In genomic region chr17:78924481-78925151, GRCh38 we compare ENCODE assay signal across 8 cellular contexts. TPM values are rescaled to one million over a fixed set of nuclear protein-coding genes. Genes with fewer than 3 reads are reported as not detected.
A peak's percentile ranks its signal among the peaks of the same experiment; 100 is the strongest.
DNase-seq lines count a peak whose midpoint lies in the region; ATAC-seq and TF ChIP-seq lines count a peak whose summit lies in the region.

No MANE protein-coding gene starts in this region.

- H3K4me1 ChIP-seq in HUES48 (ENCODE audit: control insufficient read depth, insufficient read depth, low read length) (peaks cover 11% of the 10 kb centered on the region), thoracic aorta (ENCODE audit: control insufficient read depth in 1 of 2, low read depth in 2 of 2) (peaks cover 30 to 62% of the 10 kb centered on the region in 2 donors), Karpas-422 (ENCODE audit: low read length) (no peaks in the 10 kb centered on the region)

- H3K9me2 ChIP-seq in Karpas-422 (replicated peaks; ENCODE audit: insufficient read depth, low read length) = no peaks in the 10 kb centered on the region

- DNase-seq in ACHN = peak; percentile 43
- no peak for DNase-seq in astrocyte of the spinal cord (ENCODE audit: low read depth, low spot score)
- peak; percentile 20 for DNase-seq in kidney tubule cell (ENCODE audit: low spot score)
- no peak for DNase-seq in thoracic aorta (ENCODE audit: low spot score)
- no peak for DNase-seq in Karpas-422

- in situ Hi-C loops in ACHN (cut with HindIII; ENCODE audit: low pct_ligation_motif_present, low pct_unique_long_range_greater_than_20kb, low sequenced_read_pairs) (no loop called here), astrocyte of the spinal cord (cut with HindIII; ENCODE audit: low sequenced_read_pairs) (no loop called here)

- no peak for TF ChIP-seq CTCF in astrocyte of the spinal cord (IDR thresholded peaks at IDR 0.05; ENCODE audit: low read depth, low read length)
- TF ChIP-seq CTCF in thoracic aorta (IDR thresholded peaks at IDR 0.05) = no peak

- peak overlapping the region; percentile 72 for H3K4me3 ChIP-seq in HUES48 (ENCODE audit: low read depth, low read length)
- H3K4me3 ChIP-seq in astrocyte of the spinal cord (ENCODE audit: low read depth, low read length) = peak overlapping the region; percentile 87
- H3K4me3 ChIP-seq in thoracic aorta = peak overlapping the region; percentile 94
- no peak overlapping the region for H3K4me3 ChIP-seq in Karpas-422 (ENCODE audit: low read length)

- H3K9ac ChIP-seq in HUES48 (ENCODE audit: low read depth, low read length) = no peak overlapping the region
- H3K9ac ChIP-seq in Karpas-422 (ENCODE audit: low read length) = no peak overlapping the region

- H2AFZ ChIP-seq in Karpas-422 (ENCODE audit: low read length) = no peak overlapping the region

- H3K27ac ChIP-seq in HUES48 (ENCODE audit: low read depth, low read length) = no peak overlapping the region
- H3K27ac ChIP-seq in thoracic aorta = peak overlapping the region; percentile 95 to 97
- no peak overlapping the region for H3K27ac ChIP-seq in Karpas-422 (ENCODE audit: low read length)

- ATAC-seq in thoracic aorta (ENCODE audit: insufficient number of reproducible peaks, low FRiP score, low read depth) (no peak), HG02678 (IDR thresholded peaks at IDR 0.05; ENCODE audit: unreplicated experiment) (no peak), HG03469 (IDR thresholded peaks at IDR 0.05; ENCODE audit: unreplicated experiment) (no peak)

- no peaks in the 10 kb centered on the region for H3K79me2 ChIP-seq in Karpas-422 (ENCODE audit: low read length)

- H3K4me2 ChIP-seq in Karpas-422 (ENCODE audit: low read depth, low read length, poor library complexity, severe bottlenecking) = no peak overlapping the region

- H3K36me3 ChIP-seq in HUES48 (ENCODE audit: control insufficient read depth, insufficient read depth, low read length) = no peaks in the 10 kb centered on the region
- H3K36me3 ChIP-seq in thoracic aorta = peaks cover 3% of the 10 kb centered on the region
- H3K36me3 ChIP-seq in Karpas-422 (ENCODE audit: insufficient read depth, low read length) = no peaks in the 10 kb centered on the region

- no peaks in the 10 kb centered on the region for H4K20me1 ChIP-seq in Karpas-422 (ENCODE audit: insufficient read depth, low read depth, low read length)

- H3K27me3 ChIP-seq in HUES48 (ENCODE audit: control insufficient read depth, insufficient read depth, low read length) (no peaks in the 10 kb centered on the region), thoracic aorta (replicated peaks; ENCODE audit: insufficient read depth) (no peaks in the 10 kb centered on the region), Karpas-422 (ENCODE audit: low read length) (no peaks in the 10 kb centered on the region)

- H3K9me3 ChIP-seq in HUES48 (ENCODE audit: control insufficient read depth, insufficient read depth, low read length) (no peaks in the 10 kb centered on the region), thoracic aorta (no peaks in the 10 kb centered on the region), Karpas-422 (ENCODE audit: low read length) (no peaks in the 10 kb centered on the region)

RNA-seq across cellular contexts. Expression of gene TIMP2, which starts 0.6 kb away (rescaled TPM):
- 100 to 1,000 TPM; 475 to 619 TPM for total RNA-seq in thoracic aorta
- total RNA-seq in Karpas-422 (2014; rRNA removed; shearing (Covaris generic); ENCODE audit: low replicate concordance) = 0.07 TPM in 1 of 2 replicates, not detected in the other

RNA-seq across cellular contexts. Expression of gene CEP295NL, which starts 21.6 kb away (rescaled TPM):
- 10 to 100 TPM in 1 of 2 donors, 1 to 10 TPM in 1; 6.8 to 13.0 TPM for total RNA-seq in thoracic aorta
- not detected in 2 replicates for total RNA-seq in Karpas-422 (2014; rRNA removed; shearing (Covaris generic); ENCODE audit: low replicate concordance)

RNA-seq across cellular contexts. Expression of gene LGALS3BP, which starts 55.1 kb away (rescaled TPM):
- 100 to 1,000 TPM; 205 to 308 TPM for total RNA-seq in thoracic aorta
- total RNA-seq in Karpas-422 (2014; rRNA removed; shearing (Covaris generic); ENCODE audit: low replicate concordance) = 23.7 and 39.5 TPM in 2 replicates

Comparison
In these comparisons a context has a peak if more than half of its experiments do, and no peak if none do; other contexts are left out.
1. DNase-seq: peak in ACHN (single experiment) and kidney tubule cell (single experiment); none in astrocyte of the spinal cord (single experiment), thoracic aorta (single experiment) and Karpas-422 (single experiment).
2. H3K27ac ChIP-seq: peak in thoracic aorta (2 of 2); none in HUES48 (single experiment) and Karpas-422 (single experiment).
3. RNA of gene TIMP2, which starts 0.6 kb away (total RNA-seq): 475 to 619 TPM in thoracic aorta; 0.07 TPM in Karpas-422; every median in the first group is over 100 times any median in the second.